ENCODE assay signal across 3 cellular contexts in genomic region chr3:109047366-109047765, GRCh38.
TF ChIP-seq lines count a peak whose summit lies in the region.

No MANE protein-coding gene starts in this region.

TF ChIP-seq in SK-N-SH treated with all-trans-retinoic acid at 6 μM for 48 hours, 23 proteins besides CTCF, POLR2A, EP300 and RAD21:
- TF ChIP-seq POU6F1 (CRISPR knock-in tag; IDR thresholded peaks at IDR 0.05; ENCODE audit: borderline replicate concordance, low read depth) (no peak), PPARA (CRISPR knock-in tag; IDR thresholded peaks at IDR 0.05; ENCODE audit: borderline replicate concordance) (no peak), ZFP30 (CRISPR knock-in tag; IDR thresholded peaks at IDR 0.05) (no peak), RARB (CRISPR knock-in tag; IDR thresholded peaks at IDR 0.05) (no peak), ISL1 (CRISPR knock-in tag; IDR thresholded peaks at IDR 0.05) (peak; percentile 72)
TF ChIP-seq in SK-N-SH treated with all-trans-retinoic acid at 6 μM for 48 hours: peak in this region for 1.

TF ChIP-seq in SK-N-SH, 30 proteins besides CTCF, POLR2A, EP300 and RAD21 (continued from another document):
- TF ChIP-seq USF1 (IDR thresholded peaks at IDR 0.05; ENCODE audit: borderline replicate concordance, low read depth) (no peak), JUND (IDR thresholded peaks at IDR 0.05) (no peak), FOSL2 (IDR thresholded peaks at IDR 0.05; ENCODE audit: borderline replicate concordance, low read depth) (no peak), MAX (IDR thresholded peaks at IDR 0.05; ENCODE audit: low read depth) (no peak), MXI1 (IDR thresholded peaks at IDR 0.05; ENCODE audit: low read depth, low read length) (no peak), RCOR1 (IDR thresholded peaks at IDR 0.05; ENCODE audit: low read length) (no peak), RXRA (IDR thresholded peaks at IDR 0.05; ENCODE audit: borderline replicate concordance, low read depth) (no peak), GABPA (IDR thresholded peaks at IDR 0.05; ENCODE audit: low read depth) (no peak), TEAD4 (IDR thresholded peaks at IDR 0.05; ENCODE audit: borderline replicate concordance, insufficient read depth) (no peak), ELF1 (IDR thresholded peaks at IDR 0.05) (no peak), REST (IDR thresholded peaks at IDR 0.05; ENCODE audit: low read depth, low read length) (no peak), TCF12 (IDR thresholded peaks at IDR 0.05) (no peak), SMC3 (IDR thresholded peaks at IDR 0.05; ENCODE audit: low read depth, low read length) (no peak), FOXM1 (IDR thresholded peaks at IDR 0.05; ENCODE audit: low read depth) (no peak), FOXJ3 (CRISPR knock-in tag; IDR thresholded peaks at IDR 0.05) (no peak), NFIC (IDR thresholded peaks at IDR 0.05; ENCODE audit: borderline replicate concordance) (no peak), NRF1 (IDR thresholded peaks at IDR 0.05; ENCODE audit: low read depth, low read length) (no peak), SIN3A (IDR thresholded peaks at IDR 0.05; ENCODE audit: borderline replicate concordance, low read depth, low read length) (no peak), USF2 (IDR thresholded peaks at IDR 0.05; ENCODE audit: borderline replicate concordance, low read depth, low read length) (no peak)

TF ChIP-seq in H1, 55 proteins besides CTCF, POLR2A, EP300 and RAD21 (continued from another document):
- no peak for TF ChIP-seq ATF3 (IDR thresholded peaks at IDR 0.05; ENCODE audit: insufficient read depth, low read depth, low read length)
- no peak for TF ChIP-seq SUZ12 (IDR thresholded peaks at IDR 0.05; ENCODE audit: low read length)
- no peak for TF ChIP-seq MAX (IDR thresholded peaks at IDR 0.05)
- TF ChIP-seq RNF2 (IDR thresholded peaks at IDR 0.05; ENCODE audit: borderline replicate concordance, low read depth, low read length, missing control alignments, poor library complexity, severe bottlenecking), result no peak
- TF ChIP-seq TEAD4 (IDR thresholded peaks at IDR 0.05; ENCODE audit: low read depth, low read length), result no peak
- no peak for TF ChIP-seq RFX5 (IDR thresholded peaks at IDR 0.05; ENCODE audit: borderline replicate concordance, low read depth, low read length)
- TF ChIP-seq SP2 (IDR thresholded peaks at IDR 0.05; ENCODE audit: low read length), result no peak
- no peak for TF ChIP-seq CBX8 (IDR thresholded peaks at IDR 0.05; ENCODE audit: borderline replicate concordance, low read depth, low read length)
TF ChIP-seq in H1: peak in this region for 0.
